18 cellular contexts compared by ENCODE assay signal in the genomic region with DNA sequence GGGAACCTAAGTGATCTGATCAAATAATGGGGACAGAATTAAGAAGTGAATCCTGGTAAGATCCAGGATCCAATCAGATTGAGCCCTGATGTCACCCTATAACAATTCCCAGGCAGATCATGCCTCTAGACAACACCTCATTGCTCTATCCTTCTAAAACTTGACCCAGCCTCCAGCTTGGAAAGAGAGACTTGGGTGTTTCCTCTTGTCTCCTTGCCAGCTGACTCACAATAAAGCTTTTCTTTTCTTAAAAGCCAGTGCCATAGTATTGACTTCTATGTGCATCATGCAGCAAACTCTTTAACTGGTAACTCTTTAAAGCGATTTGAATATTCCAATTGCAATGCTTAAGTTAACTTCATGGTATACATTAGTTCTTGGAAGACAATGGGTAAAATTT.
A peak's percentile ranks its signal among the peaks of the same experiment; 100 is the strongest.
DNase-seq lines count a peak whose midpoint lies in the region; ATAC-seq and TF ChIP-seq lines count a peak whose summit lies in the region.
"Had no signal": no experiment of that assay in that cellular context is flagged by ENCODE, and none has a peak within 500 bp of the region (broad histone marks: within the 10 kb centered on the region; RNA-seq: fewer than 3 reads in every experiment).

No MANE protein-coding gene starts in this region.

- no peak overlapping the region for H3K4me2 ChIP-seq in mammary epithelial cell (ENCODE audit: insufficient read depth, low read depth, low read length)
- no peak overlapping the region for H3K4me2 ChIP-seq in MM.1S (ENCODE audit: low read depth, low read length)
- H3K4me2 ChIP-seq: BLaER1 had no signal

- no peaks in the 10 kb centered on the region for H3K36me3 ChIP-seq in mammary epithelial cell (ENCODE audit: insufficient read depth, low read length)
- no peaks in the 10 kb centered on the region for H3K36me3 ChIP-seq in MM.1S (replicated peaks; ENCODE audit: insufficient read depth, low read length)
- H3K36me3 ChIP-seq: BLaER1 had no signal

- H3K4me3 ChIP-seq in mammary epithelial cell (replicated peaks in 1 of 3; ENCODE audit: insufficient read depth in 1 of 3, low read depth in 2 of 3, low read length in 3 of 3) (no peak overlapping the region), MM.1S (ENCODE audit: low read length) (no peak overlapping the region)
- H3K4me3 ChIP-seq: BLaER1, SK-N-MC had no signal

- no peaks in the 10 kb centered on the region for H3K9me3 Mint-ChIP-seq in Calu3 (ENCODE audit: low read depth, unreplicated experiment)
- H3K9me3 Mint-ChIP-seq: CD8-positive, alpha-beta T cell had no signal

- H3K4me1 Mint-ChIP-seq in Calu3 (ENCODE audit: low read depth, unreplicated experiment), result no peaks in the 10 kb centered on the region
- H3K4me1 Mint-ChIP-seq: IgD-negative memory B cell had no signal

- in situ Hi-C loops in mammary epithelial cell (cut with MboI; ENCODE audit: low sequenced_read_pairs in 2 of 2), result no loop called here

- no peak for ATAC-seq in HG03460 (IDR thresholded peaks at IDR 0.05; ENCODE audit: unreplicated experiment)
- ATAC-seq in GM21723 (IDR thresholded peaks at IDR 0.05; ENCODE audit: unreplicated experiment), result no peak
- ATAC-seq: CD8-positive, alpha-beta T cell; Right ventricle myocardium inferior had no signal

- H2AFZ ChIP-seq in mammary epithelial cell (ENCODE audit: low read depth, low read length), result no peak overlapping the region
- no peak overlapping the region for H2AFZ ChIP-seq in MM.1S (ENCODE audit: low read length)

- H3K4me1 ChIP-seq in mammary epithelial cell (ENCODE audit: insufficient read depth, low read length) (no peaks in the 10 kb centered on the region), MM.1S (ENCODE audit: low read length) (no peaks in the 10 kb centered on the region)
- H3K4me1 ChIP-seq: BLaER1 had no signal

- dilution Hi-C loops in mammary epithelial cell (cut with HindIII; ENCODE audit: low sequenced_read_pairs), result no loop called here

- H3F3A ChIP-seq in MM.1S (ENCODE audit: insufficient read depth, low read length), result no peaks in the 10 kb centered on the region

- H3K9ac ChIP-seq in mammary epithelial cell (ENCODE audit: insufficient read depth, low read length), result no peak overlapping the region
- H3K9ac ChIP-seq in MM.1S (ENCODE audit: low read length), result no peak overlapping the region
- H3K9ac ChIP-seq: BLaER1 had no signal

- CTCF ChIA-PET in Calu3 (lab: Charles Lee) (no interaction called here), mammary epithelial cell (lab: Charles Lee; ENCODE audit: low non-redundant PET) (no interaction called here)

- H3K36me3 Mint-ChIP-seq in Calu3 (ENCODE audit: insufficient read depth, unreplicated experiment), result no peaks in the 10 kb centered on the region
- H3K36me3 Mint-ChIP-seq: CD8-positive, alpha-beta T cell; IgD-negative memory B cell had no signal

- no peaks in the 10 kb centered on the region for H4K20me1 ChIP-seq in mammary epithelial cell (ENCODE audit: insufficient read depth, low read length)
- H4K20me1 ChIP-seq in MM.1S (ENCODE audit: insufficient read depth, low read length), result no peaks in the 10 kb centered on the region
- H4K20me1 ChIP-seq: BLaER1 had no signal

- H3K79me2 ChIP-seq in mammary epithelial cell (ENCODE audit: insufficient read depth, low read length) (no peaks in the 10 kb centered on the region), MM.1S (ENCODE audit: low read length) (no peaks in the 10 kb centered on the region)

- peak; percentile 19 for DNase-seq in Calu3
- DNase-seq in NCI-H69 (lab: John Stamatoyannopoulos, UW), result peak; percentile 34
- DNase-seq in mammary epithelial cell, result peak; percentile 50
- peak; percentile 1 for DNase-seq in iris pigment epithelial cell (ENCODE audit: low read depth)
- no peak for DNase-seq in MM.1S
- no peak for DNase-seq in Kasumi-1 (lab: John Stamatoyannopoulos, UW)
- DNase-seq: CD8-positive, alpha-beta T cell; DMS79 treated with DMSO at 0.1 percent for 48 hours; NCI-H1436; NCI-H2029 treated with DMSO at 0.1 percent for 48 hours; NCI-H2171 treated with DMSO at 0.1 percent for 48 hours; NCI-H510A had no signal

- H3K27me3 Mint-ChIP-seq in Calu3 (ENCODE audit: unreplicated experiment), result no peaks in the 10 kb centered on the region
- H3K27me3 Mint-ChIP-seq: IgD-negative memory B cell had no signal

- TF ChIP-seq CTCF in Calu3 (IDR thresholded peaks at IDR 0.05; ENCODE audit: unreplicated experiment), result no peak
- TF ChIP-seq CTCF in mammary epithelial cell (conservative IDR thresholded peaks at IDR 0.05 in 1 of 2, IDR thresholded peaks at IDR 0.05 in 1 of 2; ENCODE audit: extremely low read depth in 1 of 2, insufficient read depth in 1 of 2, low read depth in 1 of 2, low read length in 2 of 2), result no peak
- no peak for TF ChIP-seq CTCF in MM.1S (IDR thresholded peaks at IDR 0.05; ENCODE audit: low read length)

- H3K27ac Mint-ChIP-seq in Calu3 (ENCODE audit: unreplicated experiment), result no peak overlapping the region
- H3K27ac Mint-ChIP-seq: CD8-positive, alpha-beta T cell; IgD-negative memory B cell had no signal

- H3K4me3 Mint-ChIP-seq in Calu3 (ENCODE audit: low read depth, unreplicated experiment), result no peak overlapping the region
- H3K4me3 Mint-ChIP-seq: CD8-positive, alpha-beta T cell; IgD-negative memory B cell had no signal

- H3K27ac ChIP-seq in mammary epithelial cell (ENCODE audit: insufficient read depth, low read depth, low read length), result no peak overlapping the region
- no peak overlapping the region for H3K27ac ChIP-seq in MM.1S (ENCODE audit: low read length)
- H3K27ac ChIP-seq: BLaER1, SK-N-MC had no signal

- no peaks in the 10 kb centered on the region for H3K9me3 ChIP-seq in mammary epithelial cell (replicated peaks; ENCODE audit: insufficient read depth, low read length)
- H3K9me3 ChIP-seq in MM.1S (replicated peaks; ENCODE audit: insufficient read depth, low read length), result no peaks in the 10 kb centered on the region
- H3K9me3 ChIP-seq: BLaER1 had no signal

- no TSS peak for BruUV-seq in Calu3 (replicated peaks; lab: Mats Ljungman, UMichigan)
- BruUV-seq in mammary epithelial cell (replicated peaks; lab: Mats Ljungman, UMichigan), result no TSS peak

- peaks cover 2% of the 10 kb centered on the region for H3K27me3 ChIP-seq in mammary epithelial cell (ENCODE audit: insufficient read depth, low read length)
- no peaks in the 10 kb centered on the region for H3K27me3 ChIP-seq in MM.1S (replicated peaks; ENCODE audit: insufficient read depth, low read length)
- H3K27me3 ChIP-seq: BLaER1 had no signal

- intact Hi-C loops in Calu3 (cut with micrococcal nuclease; ENCODE audit: unreplicated experiment), result no loop called here
- intact Hi-C loops in mammary epithelial cell (cut with micrococcal nuclease), result no loop called here

- WGBS in mammary epithelial cell (ENCODE audit: low coverage, missing lambda C conversion rate), result 90% methylated on average over 1 of the region's 1 CpG

- H3K9me2 ChIP-seq in MM.1S (replicated peaks; ENCODE audit: insufficient read depth, low read length), result no peaks in the 10 kb centered on the region

Comparison
In these comparisons a context has a peak if more than half of its experiments do, and no peak if none do; other contexts are left out.
1. DNase-seq: peak in Calu3 (single experiment), NCI-H69 (single experiment), mammary epithelial cell (single experiment) and iris pigment epithelial cell (single experiment); none in MM.1S (single experiment) and Kasumi-1 (0 of 2).